Comparison of ENCODE assay signal across 6 cellular contexts in genomic region chr12:20160899-20161298, GRCh38.
DNase-seq lines count a peak whose midpoint lies in the region; FAIRE-seq and TF ChIP-seq lines count a peak whose summit lies in the region.
"Not testable (repeated sequence)": the region's sequence is repeated elsewhere in the genome, so short reads cannot be mapped to it uniquely, and the experiment has no call there.

No MANE protein-coding gene starts in this region.

- not testable (repeated sequence) for H4K91ac ChIP-seq in H1 (replicated peaks; ENCODE audit: insufficient read length, low read length); neuronal stem cell (ENCODE audit: low read depth, low read length, poor library complexity)

- H3K23me2 ChIP-seq in H1 (ENCODE audit: low read depth, low read length): not testable (repeated sequence)

- not testable (repeated sequence) for H3K4me1 ChIP-seq in BE2C; H1 (replicated peaks in 1 of 4; ENCODE audit: control insufficient read depth in 3 of 4, insufficient read depth in 4 of 4, low read length in 3 of 4); kidney (ENCODE audit: control insufficient read depth in 1 of 2, insufficient read depth in 1 of 2, low read depth in 1 of 2, low read length in 2 of 2); neuronal stem cell (ENCODE audit: control insufficient read depth in 2 of 2, insufficient read depth in 1 of 2, low read depth in 1 of 2, low read length in 2 of 2); sigmoid colon

- H2BK5ac ChIP-seq in H1 (ENCODE audit: low read depth, low read length); neuronal stem cell (ENCODE audit: low read length): not testable (repeated sequence)

- H4K20me1 ChIP-seq in H1 (replicated peaks in 1 of 2; ENCODE audit: control insufficient read depth in 1 of 2, insufficient read depth in 2 of 2, low read length in 2 of 2): not testable (repeated sequence)

- H2AFZ ChIP-seq in H1 (ENCODE audit: low read length) (peak overlapping the region; percentile 12; the same call in 1 of the 2 replicates), neuronal stem cell (ENCODE audit: low read length) (peak overlapping the region; percentile 19)

- not testable (repeated sequence) for H3K23ac ChIP-seq in H1 (ENCODE audit: insufficient read length); neuronal stem cell (ENCODE audit: low read depth, low read length, poor library complexity)

- TF ChIP-seq EP300 in H1 (IDR thresholded peaks at IDR 0.05; ENCODE audit: borderline replicate concordance in 1 of 2, low read depth in 2 of 2, low read length in 2 of 2); sigmoid colon (IDR thresholded peaks at IDR 0.05): not testable (repeated sequence)

- not testable (repeated sequence) for H3K27me3 ChIP-seq in BE2C; H1 (replicated peaks in 1 of 4; ENCODE audit: control insufficient read depth in 3 of 4, extremely low read depth in 1 of 4, insufficient read depth in 3 of 4, low read length in 3 of 4); neuronal stem cell (ENCODE audit: control insufficient read depth in 3 of 3, insufficient read depth in 3 of 3, low read depth in 1 of 3, low read length in 3 of 3); sigmoid colon

- WGBS in H1 (ENCODE audit: extremely low coverage in 1 of 2, insufficient coverage in 1 of 2, insufficient read length in 1 of 2, insufficient replicate concordance in 2 of 2, low coverage in 1 of 2, low lambda C conversion rate in 2 of 2, missing lambda C conversion rate in 1 of 2), 2 experiments: 88% methylated on average over 4 of the region's 4 CpGs; no CpG with 5 or more reads in 1 of the 2 experiments
- WGBS in neuronal stem cell (ENCODE audit: extremely low coverage in 2 of 2, insufficient read length in 2 of 2, insufficient replicate concordance in 1 of 2), 2 donors: no CpG with 5 or more reads among the region's 4 CpGs
- 81 to 84% methylated on average over 4 of the region's 4 CpGs for WGBS in sigmoid colon, 2 donors

- H2BK12ac ChIP-seq in H1 (ENCODE audit: low read depth, low read length); neuronal stem cell (ENCODE audit: low read length): not testable (repeated sequence)

- FAIRE-seq in H1 (lab: Jason Lieb, UNC); kidney (lab: Jason Lieb, UNC): not testable (repeated sequence)

- not testable (repeated sequence) for H3K56ac ChIP-seq in H1 (replicated peaks; ENCODE audit: insufficient read length, low read depth, low read length)

- not testable (repeated sequence) for H3K9ac ChIP-seq in H1 (replicated peaks in 1 of 4; ENCODE audit: extremely low read depth in 1 of 4, low read depth in 3 of 4, low read length in 3 of 4); kidney (ENCODE audit: low read length in 2 of 2); neuronal stem cell (ENCODE audit: low read depth, low read length, poor library complexity)

- not testable (repeated sequence) for H2AK5ac ChIP-seq in H1 (ENCODE audit: low read depth, low read length); neuronal stem cell (ENCODE audit: low read depth, low read length)

- TF ChIP-seq RAD21 in H1 (IDR thresholded peaks at IDR 0.05 in 1 of 2, conservative IDR thresholded peaks at IDR 0.05 in 1 of 2; ENCODE audit: low read depth in 2 of 2, low read length in 2 of 2): not testable (repeated sequence)

- TF ChIP-seq POLR2A in H1 (IDR thresholded peaks at IDR 0.05; ENCODE audit: control extremely low read depth in 1 of 2, low read depth in 2 of 2, low read length in 2 of 2); sigmoid colon (IDR thresholded peaks at IDR 0.05): not testable (repeated sequence)

- not testable (repeated sequence) for H3K14ac ChIP-seq in H1 (ENCODE audit: insufficient read length); neuronal stem cell (ENCODE audit: low read length)

- not testable (repeated sequence) for H2BK15ac ChIP-seq in H1 (ENCODE audit: low read length); neuronal stem cell (ENCODE audit: low read length)

- CTCF ChIA-PET in H1 (lab: Charles Lee; ENCODE audit: partially characterized antibody): not testable (repeated sequence)

- DNase-seq in BE2C (peak; percentile 62), SK-N-DZ (ENCODE audit: low spot score) (peak; percentile 12), kidney (peak; percentile 34), sigmoid colon (peak; percentile 24)
- DNase-seq in H1 (ENCODE audit: low read depth in 1 of 2, low spot score in 2 of 2); neuronal stem cell (ENCODE audit: low spot score): not testable (repeated sequence)

- H4K8ac ChIP-seq in H1 (ENCODE audit: extremely low read depth, insufficient read depth, low read length); neuronal stem cell (ENCODE audit: low read depth, low read length): not testable (repeated sequence)

- not testable (repeated sequence) for H3K79me2 ChIP-seq in H1 (ENCODE audit: control insufficient read depth in 1 of 2, insufficient read depth in 2 of 2, low read length in 2 of 2)

- not testable (repeated sequence) for H3K4ac ChIP-seq in H1 (replicated peaks; ENCODE audit: insufficient read length, low read depth, low read length); neuronal stem cell (ENCODE audit: low read length)

- not testable (repeated sequence) for H2BK120ac ChIP-seq in H1 (replicated peaks; ENCODE audit: low read depth, low read length); neuronal stem cell (ENCODE audit: low read depth, low read length)

- H3K18ac ChIP-seq in H1 (ENCODE audit: extremely low read depth, low read length); neuronal stem cell (ENCODE audit: low read length): not testable (repeated sequence)

- H3K36me3 ChIP-seq in BE2C; H1 (ENCODE audit: control insufficient read depth in 2 of 4, insufficient read depth in 4 of 4, low read length in 3 of 4); kidney (ENCODE audit: control insufficient read depth in 1 of 2, insufficient read depth in 2 of 2, low read length in 2 of 2); neuronal stem cell (replicated peaks in 1 of 2; ENCODE audit: control insufficient read depth in 2 of 2, insufficient read depth in 2 of 2, low read length in 2 of 2); sigmoid colon: not testable (repeated sequence)

- not testable (repeated sequence) for H4K5ac ChIP-seq in H1 (ENCODE audit: insufficient read length, low read depth, low read length)

- H3K4me2 ChIP-seq in H1 (ENCODE audit: insufficient read depth in 1 of 2, low read depth in 2 of 2, low read length in 2 of 2); neuronal stem cell (ENCODE audit: insufficient read depth, low read length, poor library complexity, severe bottlenecking): not testable (repeated sequence)

- POLR2A ChIA-PET in H1 (lab: Charles Lee; ENCODE audit: partially characterized antibody): not testable (repeated sequence)

- not testable (repeated sequence) for H2BK20ac ChIP-seq in H1 (ENCODE audit: low read length)

- H3K4me3 ChIP-seq in BE2C (ENCODE audit: low read depth, low read length); H1 (ENCODE audit: extremely low read depth in 1 of 4, insufficient read depth in 2 of 4, low read depth in 3 of 4, low read length in 4 of 4); kidney (ENCODE audit: low read length in 2 of 2); neuronal stem cell (ENCODE audit: low read length in 2 of 2); sigmoid colon: not testable (repeated sequence)

- intact Hi-C loops in kidney (cut with DNase I); sigmoid colon (cut with DNase I): not testable (repeated sequence)

- not testable (repeated sequence) for TF ChIP-seq CTCF in BE2C (IDR thresholded peaks at IDR 0.05; ENCODE audit: low read depth, low read length); H1 (IDR thresholded peaks at IDR 0.05; ENCODE audit: control extremely low read depth in 1 of 3, insufficient read depth in 1 of 3, low read depth in 1 of 3, low read length in 3 of 3); kidney (IDR thresholded peaks at IDR 0.05; ENCODE audit: borderline replicate concordance, extremely low read depth, insufficient read depth); sigmoid colon (IDR thresholded peaks at IDR 0.05)

- not testable (repeated sequence) for H3K79me1 ChIP-seq in H1 (ENCODE audit: low read depth, low read length); neuronal stem cell (ENCODE audit: low read depth, low read length)

- not testable (repeated sequence) for H3K9me3 ChIP-seq in BE2C; H1 (ENCODE audit: insufficient read depth in 2 of 2, low read depth in 1 of 2, low read length in 1 of 2); kidney (ENCODE audit: control insufficient read depth in 1 of 2, low read length in 2 of 2); neuronal stem cell (replicated peaks in 1 of 2; ENCODE audit: control insufficient read depth in 2 of 2, insufficient read depth in 1 of 2, low read depth in 1 of 2, low read length in 2 of 2); sigmoid colon

- not testable (repeated sequence) for H3K27ac ChIP-seq in H1 (ENCODE audit: low read depth, low read length); kidney (ENCODE audit: low read depth in 2 of 2, low read length in 2 of 2); neuronal stem cell (replicated peaks; ENCODE audit: low read length); sigmoid colon
